8 cellular contexts compared by ENCODE assay signal in the genomic region with DNA sequence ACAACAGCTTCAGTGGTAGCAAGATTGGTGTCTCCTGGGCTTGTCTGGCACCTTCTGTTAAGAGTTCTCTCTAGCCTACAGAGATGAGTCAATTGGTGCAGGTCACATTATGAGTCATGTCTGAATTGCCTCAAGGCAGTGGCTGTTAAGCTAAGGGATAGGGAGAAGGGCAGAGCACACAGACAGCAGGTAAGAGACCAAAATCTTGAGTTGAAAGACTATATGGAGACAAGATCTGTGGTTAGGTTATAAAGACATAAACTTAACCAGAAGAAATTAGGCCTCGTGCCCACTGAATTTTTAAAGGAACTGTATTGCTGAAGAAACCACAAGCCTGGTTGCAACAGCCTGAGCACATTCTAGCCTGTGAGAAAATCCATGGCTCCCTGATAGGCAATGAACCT. TPM values are rescaled to one million over a fixed set of nuclear protein-coding genes. Genes with fewer than 3 reads are reported as not detected.
A peak's percentile ranks its signal among the peaks of the same experiment; 100 is the strongest.
DNase-seq lines count a peak whose midpoint lies in the region; ATAC-seq and TF ChIP-seq lines count a peak whose summit lies in the region.

No MANE protein-coding gene starts in this region.

- peak; percentile 99 to 100 for ATAC-seq in activated CD4-positive, CD25-positive, alpha-beta regulatory T cell treated with anti-CD3 and anti-CD28 coated beads, Interleukin-2, amount 50 U/mL, for 24 hours
- peak; percentile 92 for ATAC-seq in HG02840 (IDR thresholded peaks at IDR 0.05; ENCODE audit: low FRiP score, unreplicated experiment)

- no CpG with 5 or more reads among the region's 1 CpG for WGBS in neuronal stem cell (ENCODE audit: extremely low coverage in 2 of 2, insufficient read length in 2 of 2, insufficient replicate concordance in 1 of 2), 2 donors

- H3K79me1 ChIP-seq in neuronal stem cell (ENCODE audit: low read depth, low read length) = no peaks in the 10 kb centered on the region

- H3K4me3 ChIP-seq in astrocyte of the spinal cord (ENCODE audit: low read depth, low read length) = no peak overlapping the region
- H3K4me3 ChIP-seq in neuronal stem cell (ENCODE audit: low read length in 2 of 2) = no peak overlapping the region
- H3K4me3 ChIP-seq in Karpas-422 (ENCODE audit: low read length) = no peak overlapping the region

- H3K36me3 ChIP-seq in neuronal stem cell (replicated peaks in 1 of 2; ENCODE audit: control insufficient read depth in 2 of 2, insufficient read depth in 2 of 2, low read length in 2 of 2) = peaks cover 0 to 45% of the 10 kb centered on the region in 2 donors
- peaks cover 14% of the 10 kb centered on the region; the same call in 1 of the 2 replicates for H3K36me3 ChIP-seq in Karpas-422 (ENCODE audit: insufficient read depth, low read length)

- no peaks in the 10 kb centered on the region for H3K9me2 ChIP-seq in Karpas-422 (replicated peaks; ENCODE audit: insufficient read depth, low read length)

- H3K27me3 ChIP-seq in neuronal stem cell (ENCODE audit: control insufficient read depth in 3 of 3, insufficient read depth in 3 of 3, low read depth in 1 of 3, low read length in 3 of 3) (no peaks in the 10 kb centered on the region), Karpas-422 (ENCODE audit: low read length) (no peaks in the 10 kb centered on the region)

- H3K4ac ChIP-seq in neuronal stem cell (ENCODE audit: low read length) = no peak overlapping the region

- H2BK15ac ChIP-seq in neuronal stem cell (ENCODE audit: low read length) = no peak overlapping the region

- H3K79me2 ChIP-seq in Karpas-422 (ENCODE audit: low read length) = no peaks in the 10 kb centered on the region

- H3K9ac ChIP-seq in neuronal stem cell (ENCODE audit: low read depth, low read length, poor library complexity) (no peak overlapping the region), Karpas-422 (ENCODE audit: low read length) (no peak overlapping the region)

- no peak overlapping the region for H3K14ac ChIP-seq in neuronal stem cell (ENCODE audit: low read length)

- no peak overlapping the region for H3K4me2 ChIP-seq in neuronal stem cell (ENCODE audit: insufficient read depth, low read length, poor library complexity, severe bottlenecking)
- H3K4me2 ChIP-seq in Karpas-422 (ENCODE audit: low read depth, low read length, poor library complexity, severe bottlenecking) = no peak overlapping the region

- H3K18ac ChIP-seq in neuronal stem cell (ENCODE audit: low read length) = no peak overlapping the region

- no peak overlapping the region for H2BK120ac ChIP-seq in neuronal stem cell (ENCODE audit: low read depth, low read length)

- no peak for TF ChIP-seq CTCF in astrocyte of the spinal cord (IDR thresholded peaks at IDR 0.05; ENCODE audit: low read depth, low read length)

- H3K27ac ChIP-seq in neuronal stem cell (replicated peaks; ENCODE audit: low read length) = no peak overlapping the region
- H3K27ac ChIP-seq in Karpas-422 (ENCODE audit: low read length) = no peak overlapping the region

- H2AFZ ChIP-seq in neuronal stem cell (ENCODE audit: low read length) = no peak overlapping the region
- no peak overlapping the region for H2AFZ ChIP-seq in Karpas-422 (ENCODE audit: low read length)

- no peaks in the 10 kb centered on the region for H4K20me1 ChIP-seq in Karpas-422 (ENCODE audit: insufficient read depth, low read depth, low read length)

- no peak overlapping the region for H4K8ac ChIP-seq in neuronal stem cell (ENCODE audit: low read depth, low read length)

- no peak overlapping the region for H4K91ac ChIP-seq in neuronal stem cell (ENCODE audit: low read depth, low read length, poor library complexity)

- in situ Hi-C loops in astrocyte of the spinal cord (cut with HindIII; ENCODE audit: low sequenced_read_pairs) = no loop called here

- H2AK5ac ChIP-seq in neuronal stem cell (ENCODE audit: low read depth, low read length) = no peak overlapping the region

- no peak overlapping the region for H2BK12ac ChIP-seq in neuronal stem cell (ENCODE audit: low read length)

- H3K23ac ChIP-seq in neuronal stem cell (ENCODE audit: low read depth, low read length, poor library complexity) = no peak overlapping the region

- peaks cover 0 to 2% of the 10 kb centered on the region in 2 donors for H3K9me3 ChIP-seq in neuronal stem cell (replicated peaks in 1 of 2; ENCODE audit: control insufficient read depth in 2 of 2, insufficient read depth in 1 of 2, low read depth in 1 of 2, low read length in 2 of 2)
- no peaks in the 10 kb centered on the region for H3K9me3 ChIP-seq in Karpas-422 (ENCODE audit: low read length)

- H3K4me1 ChIP-seq in neuronal stem cell (ENCODE audit: control insufficient read depth in 2 of 2, insufficient read depth in 1 of 2, low read depth in 1 of 2, low read length in 2 of 2) = no peaks in the 10 kb centered on the region
- peaks cover 17% of the 10 kb centered on the region for H3K4me1 ChIP-seq in Karpas-422 (ENCODE audit: low read length)

- H2BK5ac ChIP-seq in neuronal stem cell (ENCODE audit: low read length) = no peak overlapping the region

- no peak for DNase-seq in activated CD4-positive, CD25-positive, alpha-beta regulatory T cell treated with anti-CD3 and anti-CD28 coated beads, Interleukin-2, amount 50 U/mL, for 72 hours
- DNase-seq in NOMO-1 treated with DMSO at 0.1 percent for 48 hours (lab: John Stamatoyannopoulos, UW; ENCODE audit: unreplicated experiment) = peak; percentile 87
- peak; percentile 85 for DNase-seq in astrocyte of the spinal cord (ENCODE audit: low read depth, low spot score)
- peak; percentile 63 for DNase-seq in stimulated activated CD4-positive, alpha-beta T cell treated with anti-CD3 and anti-CD28 coated beads, Interleukin-4, amount 100 ng/mL, for 24 hours
- DNase-seq in neuronal stem cell (ENCODE audit: low spot score) = no peak
- no peak for DNase-seq in Karpas-422

RNA-seq across cellular contexts. Expression of gene KPNA1, which starts 19.2 kb away (rescaled TPM):
- 32.4 TPM for polyA plus RNA-seq in neuronal stem cell (2013, experiment 1 of 2)
- polyA plus RNA-seq in neuronal stem cell (2013, experiment 2 of 2) = 34.2 TPM
- total RNA-seq in Karpas-422 (2014; rRNA removed; shearing (Covaris generic); ENCODE audit: low replicate concordance) = 33.3 and 67.1 TPM in 2 replicates

RNA-seq across cellular contexts. Expression of gene PARP9, which starts 30.2 kb away (rescaled TPM):
- 0.89 TPM for polyA plus RNA-seq in neuronal stem cell (2013, experiment 1 of 2)
- polyA plus RNA-seq in neuronal stem cell (2013, experiment 2 of 2) = 0.82 TPM
- 19.8 and 24.4 TPM in 2 replicates for total RNA-seq in Karpas-422 (2014; rRNA removed; shearing (Covaris generic); ENCODE audit: low replicate concordance)

RNA-seq across cellular contexts. Expression of gene DTX3L, which starts 30.2 kb away (rescaled TPM):
- 1.2 TPM for polyA plus RNA-seq in neuronal stem cell (2013, experiment 1 of 2)
- 1.3 TPM for polyA plus RNA-seq in neuronal stem cell (2013, experiment 2 of 2)
- 38.7 and 55.8 TPM in 2 replicates for total RNA-seq in Karpas-422 (2014; rRNA removed; shearing (Covaris generic); ENCODE audit: low replicate concordance)

RNA-seq across cellular contexts. Expression of gene PARP15, which starts 43.5 kb away (rescaled TPM):
- polyA plus RNA-seq in neuronal stem cell (2013, experiment 1 of 2) = 0.06 TPM
- 0.04 TPM for polyA plus RNA-seq in neuronal stem cell (2013, experiment 2 of 2)
- total RNA-seq in Karpas-422 (2014; rRNA removed; shearing (Covaris generic); ENCODE audit: low replicate concordance) = 27.7 and 54.3 TPM in 2 replicates

Comparison
In these comparisons a context has a peak if more than half of its experiments do, and no peak if none do; other contexts are left out.
1. DNase-seq: peak in NOMO-1 treated with DMSO at 0.1 percent for 48 hours (single experiment), astrocyte of the spinal cord (single experiment) and stimulated activated CD4-positive, alpha-beta T cell treated with anti-CD3 and anti-CD28 coated beads, Interleukin-4, amount 100 ng/mL, for 24 hours (single experiment); none in activated CD4-positive, CD25-positive, alpha-beta regulatory T cell treated with anti-CD3 and anti-CD28 coated beads, Interleukin-2, amount 50 U/mL, for 72 hours (single experiment), neuronal stem cell (single experiment) and Karpas-422 (single experiment).